Comparison of ENCODE assay signal across 8 cellular contexts in genomic region chr12:7188557-7189397, GRCh38. TPM values are rescaled to one million over a fixed set of nuclear protein-coding genes. Genes with fewer than 3 reads are reported as not detected.
A peak's percentile ranks its signal among the peaks of the same experiment; 100 is the strongest.
DNase-seq lines count a peak whose midpoint lies in the region; ATAC-seq lines count a peak whose summit lies in the region.

No MANE protein-coding gene starts in this region.

- DNase-seq in A172 (ENCODE audit: low spot score) (peak; percentile 44), NCI-H345 (lab: John Stamatoyannopoulos, UW) (peak; percentile 70), dedifferentiated amniotic fluid mesenchymal stem cell (ENCODE audit: extremely low spot score) (peak; percentile 43), left lobe of liver (ENCODE audit: low spot score) (peak; percentile 74)
- DNase-seq in activated CD4-positive, alpha-beta T cell treated with anti-CD3 and anti-CD28 coated beads for 4 hours: peak; percentile 56 to 61
- DNase-seq in stimulated activated CD4-positive, alpha-beta T cell treated with anti-CD3 and anti-CD28 coated beads, Interleukin-1b, Interleukin-23, amount 100 ng/mL, for 48 hours: peak; percentile 73

- ATAC-seq in GM18519 (IDR thresholded peaks at IDR 0.05; ENCODE audit: low FRiP score, unreplicated experiment) (peak; percentile 14), HG03095 (IDR thresholded peaks at IDR 0.05; ENCODE audit: unreplicated experiment) (peak; percentile 26), left lobe of liver (peak; percentile 69)

RNA-seq across cellular contexts. Expression of gene PEX5, which starts 0.7 kb away (rescaled TPM):
- 18.9 and 21.0 TPM in 2 replicates for total RNA-seq in A172 (2014; rRNA removed; shearing (Covaris generic))
- total RNA-seq in left lobe of liver: 49.9 TPM

RNA-seq across cellular contexts. Expression of gene CLSTN3, which starts 58.6 kb away (rescaled TPM):
- 8.5 and 15.6 TPM in 2 replicates for total RNA-seq in A172 (2014; rRNA removed; shearing (Covaris generic))
- 48.4 TPM for total RNA-seq in left lobe of liver

Comparison
In these comparisons a context has a peak if more than half of its experiments do, and no peak if none do; other contexts are left out.
1. Peak in every context shown above with its lines: DNase-seq and ATAC-seq.
2. ATAC-seq: peak in every context shown above with its lines; median percentile 69 in left lobe of liver; 26 in HG03095; 14 in GM18519.